In genomic region chr13:97648171-97648880, GRCh38 we compare ENCODE assay signal across 26 cellular contexts.
A peak's percentile ranks its signal among the peaks of the same experiment; 100 is the strongest.
DNase-seq lines count a peak whose midpoint lies in the region; ATAC-seq and TF ChIP-seq lines count a peak whose summit lies in the region.
"Had no signal": no experiment of that assay in that cellular context is flagged by ENCODE, and none has a peak within 500 bp of the region (broad histone marks: within the 10 kb centered on the region; RNA-seq: fewer than 3 reads in every experiment).

No MANE protein-coding gene starts in this region.

- CTCF ChIA-PET in mammary epithelial cell (lab: Charles Lee; ENCODE audit: low non-redundant PET): no interaction called here

- H3K36me3 ChIP-seq in mammary epithelial cell (ENCODE audit: insufficient read depth, low read length): no peaks in the 10 kb centered on the region
- H3K36me3 ChIP-seq: gastroesophageal sphincter, sigmoid colon had no signal

- WGBS in mammary epithelial cell (ENCODE audit: low coverage, missing lambda C conversion rate): 65% methylated on average over 8 of the region's 14 CpGs

- in situ Hi-C loops in mammary epithelial cell (cut with MboI; ENCODE audit: low sequenced_read_pairs in 2 of 2): no loop called here

- no peaks in the 10 kb centered on the region for H3K9me3 ChIP-seq in mammary epithelial cell (replicated peaks; ENCODE audit: insufficient read depth, low read length)
- H3K9me3 ChIP-seq: gastroesophageal sphincter, sigmoid colon had no signal

- H3K9ac ChIP-seq in mammary epithelial cell (ENCODE audit: insufficient read depth, low read length): no peak overlapping the region

- H3K27ac ChIP-seq in mammary epithelial cell (ENCODE audit: insufficient read depth, low read depth, low read length) (peak overlapping the region; percentile 62), foreskin keratinocyte (peak overlapping the region; percentile 88)
- H3K27ac ChIP-seq: 22Rv1, gastroesophageal sphincter, sigmoid colon, VCaP had no signal

- H3K4me1 ChIP-seq in mammary epithelial cell (ENCODE audit: insufficient read depth, low read length): peaks cover 7% of the 10 kb centered on the region
- peaks cover 24% of the 10 kb centered on the region for H3K4me1 ChIP-seq in foreskin keratinocyte
- H3K4me1 ChIP-seq: gastroesophageal sphincter, sigmoid colon had no signal

- H2AFZ ChIP-seq in mammary epithelial cell (ENCODE audit: low read depth, low read length): peak overlapping the region; percentile 62

- no TSS peak for BruUV-seq in mammary epithelial cell (replicated peaks; lab: Mats Ljungman, UMichigan)

- TF ChIP-seq CTCF in mammary epithelial cell (conservative IDR thresholded peaks at IDR 0.05 in 1 of 2, IDR thresholded peaks at IDR 0.05 in 1 of 2; ENCODE audit: extremely low read depth in 1 of 2, insufficient read depth in 1 of 2, low read depth in 1 of 2, low read length in 2 of 2) (no peak), foreskin keratinocyte (conservative IDR thresholded peaks at IDR 0.05) (no peak)

- H3K4me2 ChIP-seq in mammary epithelial cell (ENCODE audit: insufficient read depth, low read depth, low read length): peak overlapping the region; percentile 60

- ATAC-seq in foreskin keratinocyte (peak; percentile 99), GM18861 (IDR thresholded peaks at IDR 0.05; ENCODE audit: unreplicated experiment) (no peak)
- ATAC-seq: activated CD8-positive, alpha-beta memory T cell treated with anti-CD3 and anti-CD28 coated beads, Interleukin-2, amount 10 ng/mL, durations not matched to agents 7 days and 5 days; activated T-cell treated with anti-CD3 and anti-CD28 coated beads, Interleukin-2, amount 50 U/mL, for 72 hours; gastroesophageal sphincter; SK-N-SH treated with all-trans-retinoic acid at 6 μM for 48 hours had no signal

- DNase-seq in NCI-H1436 (lab: John Stamatoyannopoulos, UW) (peak; percentile 7), NCI-H1436 treated with DMSO at 0.1 percent for 48 hours (lab: John Stamatoyannopoulos, UW) (no peak), mammary epithelial cell (peak; percentile 83), foreskin keratinocyte (peak; percentile 47 to 67), DMS53 (lab: John Stamatoyannopoulos, UW) (no peak), HPDE6-E6E7 (ENCODE audit: extremely low spot score) (no peak), kidney glomerular epithelial cell (lab: John Stamatoyannopoulos, UW) (no peak)
- DNase-seq: activated CD4-positive, alpha-beta T cell treated with anti-CD3 and anti-CD28 coated beads, Interleukin-2, amount 10 ng/mL, durations not matched to agents 7 days and 5 days; activated CD8-positive, alpha-beta memory T cell treated with anti-CD3 and anti-CD28 coated beads, Interleukin-2, amount 10 ng/mL, durations not matched to agents 7 days and 5 days; activated naive CD4-positive, alpha-beta T cell treated with anti-CD3 and anti-CD28 coated beads, Interleukin-2, amount 10 ng/mL, durations not matched to agents 7 days and 5 days; activated T-cell treated with anti-CD3 and anti-CD28 coated beads, Interleukin-2, amount 50 U/mL, for 72 hours; amygdala; CD4-positive, alpha-beta T cell; hypothalamus; Karpas-422; NCI-H1048; NCI-H1930; NCI-H2227 treated with DMSO at 0.1 percent for 48 hours; RPMI8226; sigmoid colon; stimulated activated CD4-positive, alpha-beta T cell treated with anti-CD3 and anti-CD28 coated beads, Interleukin-15, amount 100 ng/mL, for 24 hours had no signal

- dilution Hi-C loops in mammary epithelial cell (cut with HindIII; ENCODE audit: low sequenced_read_pairs): no loop called here

- H3K27me3 ChIP-seq in mammary epithelial cell (ENCODE audit: insufficient read depth, low read length): no peaks in the 10 kb centered on the region
- H3K27me3 ChIP-seq in foreskin keratinocyte: no peaks in the 10 kb centered on the region
- H3K27me3 ChIP-seq: sigmoid colon had no signal

- no peak overlapping the region for H3K4me3 ChIP-seq in mammary epithelial cell (replicated peaks in 1 of 3; ENCODE audit: insufficient read depth in 1 of 3, low read depth in 2 of 3, low read length in 3 of 3)
- H3K4me3 ChIP-seq: gastroesophageal sphincter, sigmoid colon had no signal

- H3K79me2 ChIP-seq in mammary epithelial cell (ENCODE audit: insufficient read depth, low read length): no peaks in the 10 kb centered on the region

- no peaks in the 10 kb centered on the region for H4K20me1 ChIP-seq in mammary epithelial cell (ENCODE audit: insufficient read depth, low read length)

- intact Hi-C loops in mammary epithelial cell (cut with micrococcal nuclease): no loop called here

Comparison
In these comparisons a context has a peak if more than half of its experiments do, and no peak if none do; other contexts are left out.
1. DNase-seq: peak in NCI-H1436 (single experiment), mammary epithelial cell (single experiment) and foreskin keratinocyte (2 of 2); none in NCI-H1436 treated with DMSO at 0.1 percent for 48 hours (single experiment), DMS53 (single experiment), HPDE6-E6E7 (single experiment) and kidney glomerular epithelial cell (single experiment).